37 cellular contexts compared by ENCODE assay signal in genomic region chr2:88542668-88543067, GRCh38.
"Had no signal": no experiment of that assay in that cellular context is flagged by ENCODE, and none has a peak within 500 bp of the region (broad histone marks: within the 10 kb centered on the region; RNA-seq: fewer than 3 reads in every experiment).

No MANE protein-coding gene starts in this region.

- H3K27me3 ChIP-seq: adrenal gland, ascending aorta, body of pancreas, brain microvascular endothelial cell, breast epithelium, cardiac muscle cell had no signal

- H3K4me1 Mint-ChIP-seq: activated naive CD4-positive, alpha-beta T cell treated with anti-CD3 and anti-CD28 coated beads, Interleukin-2, amount 10 ng/mL, durations not matched to agents 7 days and 5 days; activated naive CD4-positive, alpha-beta T cell treated with anti-CD3 and anti-CD28 coated beads, Interleukin-2, amount 50 U/mL, for 24 hours; activated naive CD8-positive, alpha-beta T cell treated with anti-CD3 and anti-CD28 coated beads for 36 hours; activated naive CD8-positive, alpha-beta T cell treated with anti-CD3 and anti-CD28 coated beads, Interleukin-2, amount 10 ng/mL, durations not matched to agents 7 days and 5 days; activated naive CD8-positive, alpha-beta T cell treated with anti-CD3 and anti-CD28 coated beads, Interleukin-2, amount 50 U/mL, for 24 hours; activated T-helper 17 cell treated with anti-CD3 and anti-CD28 coated beads, Interleukin-2, amount 50 U/mL, for 72 hours; central memory CD8-positive, alpha-beta T cell had no signal

- H3K36me3 ChIP-seq: adrenal gland, ascending aorta, brain microvascular endothelial cell, breast epithelium, cardiac muscle cell had no signal

- H3K27ac Mint-ChIP-seq: activated naive CD4-positive, alpha-beta T cell treated with anti-CD3 and anti-CD28 coated beads for 36 hours; activated naive CD4-positive, alpha-beta T cell treated with anti-CD3 and anti-CD28 coated beads, Interleukin-2, amount 10 ng/mL, durations not matched to agents 7 days and 5 days; activated naive CD4-positive, alpha-beta T cell treated with anti-CD3 and anti-CD28 coated beads, Interleukin-2, amount 50 U/mL, for 24 hours; activated naive CD4-positive, alpha-beta T cell treated with anti-CD3 and anti-CD28 coated beads, Interleukin-2, amount 50 U/mL, for 72 hours; activated naive CD8-positive, alpha-beta T cell; activated naive CD8-positive, alpha-beta T cell treated with anti-CD3 and anti-CD28 coated beads for 36 hours; activated naive CD8-positive, alpha-beta T cell treated with anti-CD3 and anti-CD28 coated beads, Interleukin-2, amount 10 ng/mL, durations not matched to agents 7 days and 5 days; activated naive CD8-positive, alpha-beta T cell treated with anti-CD3 and anti-CD28 coated beads, Interleukin-2, amount 50 U/mL, for 24 hours; activated T-cell treated with anti-CD3 and anti-CD28 coated beads, Interleukin-2, amount 50 U/mL, for 24 hours; activated T-cell treated with anti-CD3 and anti-CD28 coated beads, Interleukin-2, amount 50 U/mL, for 72 hours; activated T-helper 1 cell treated with anti-CD3 and anti-CD28 coated beads, Interleukin-12 subunit alpha, Interleukin-12 subunit beta, Interleukin-2, Interleukin-4 antibody, amounts not matched to agents 30 ng/mL and 10 ng/mL and 1 ng/mL, durations not matched to agents 14 hours and 24 hours and 36 hours; activated T-helper 17 cell treated with anti-CD3 and anti-CD28 coated beads, Interleukin-2, amount 50 U/mL, for 72 hours; activated T-helper 2 cell treated with anti-CD3 and anti-CD28 coated beads, Interferon-gamma antibody, Interleukin-2, Interleukin-4, amounts not matched to agents 10 μg/mL and 5 μg/mL and 100 μg/mL, durations not matched to agents 14 hours and 24 hours and 36 hours; brain had no signal

- DNase-seq: activated effector memory CD4-positive, alpha-beta T cell treated with anti-CD3 and anti-CD28 coated beads, Interleukin-2, amount 50 U/mL, for 16 hours; activated effector memory CD4-positive, alpha-beta T cell treated with Interleukin-2 at 50 U/mL for 16 hours; activated gamma-delta T cell; activated gamma-delta T cell treated with Interleukin-2 at 50 U/mL for 16 hours; activated naive CD4-positive, alpha-beta T cell treated with anti-CD3 and anti-CD28 coated beads for 36 hours; activated naive CD4-positive, alpha-beta T cell treated with anti-CD3 and anti-CD28 coated beads, Interleukin-2, amount 10 ng/mL, durations not matched to agents 7 days and 5 days; activated naive CD4-positive, alpha-beta T cell treated with anti-CD3 and anti-CD28 coated beads, Interleukin-2, amount 50 U/mL, for 16 hours; activated naive CD4-positive, alpha-beta T cell treated with Interleukin-2 at 50 U/mL for 16 hours; activated naive CD8-positive, alpha-beta T cell treated with anti-CD3 and anti-CD28 coated beads for 36 hours; activated naive CD8-positive, alpha-beta T cell treated with anti-CD3 and anti-CD28 coated beads, Interleukin-2, amount 10 ng/mL, durations not matched to agents 7 days and 5 days; activated naive CD8-positive, alpha-beta T cell treated with anti-CD3 and anti-CD28 coated beads, Interleukin-2, amount 50 U/mL, for 24 hours; activated T-cell treated with anti-CD3 and anti-CD28 coated beads, Interleukin-2, amount 50 U/mL, for 1 hour; activated T-cell treated with anti-CD3 and anti-CD28 coated beads, Interleukin-2, amount 50 U/mL, for 24 hours; activated T-cell treated with anti-CD3 and anti-CD28 coated beads, Interleukin-2, amount 50 U/mL, for 4 hours; activated T-cell treated with anti-CD3 and anti-CD28 coated beads, Interleukin-2, amount 50 U/mL, for 48 hours; activated T-cell treated with anti-CD3 and anti-CD28 coated beads, Interleukin-2, amount 50 U/mL, for 72 hours; adrenal gland; amniotic stem cell; amygdala; anterior cingulate cortex; aorta; body of pancreas; brain microvascular endothelial cell; caudate nucleus; central memory CD4-positive, alpha-beta T cell; cerebellar nuclear complex had no signal

- H3K9me3 ChIP-seq: adrenal gland, body of pancreas, breast epithelium had no signal

- H3K4me3 Mint-ChIP-seq: activated naive CD4-positive, alpha-beta T cell treated with anti-CD3 and anti-CD28 coated beads for 36 hours; activated naive CD4-positive, alpha-beta T cell treated with anti-CD3 and anti-CD28 coated beads, Interleukin-2, amount 10 ng/mL, durations not matched to agents 7 days and 5 days; activated naive CD4-positive, alpha-beta T cell treated with anti-CD3 and anti-CD28 coated beads, Interleukin-2, amount 50 U/mL, for 24 hours; activated naive CD8-positive, alpha-beta T cell; activated naive CD8-positive, alpha-beta T cell treated with anti-CD3 and anti-CD28 coated beads for 36 hours; activated naive CD8-positive, alpha-beta T cell treated with anti-CD3 and anti-CD28 coated beads, Interleukin-2, amount 10 ng/mL, durations not matched to agents 7 days and 5 days; activated naive CD8-positive, alpha-beta T cell treated with anti-CD3 and anti-CD28 coated beads, Interleukin-2, amount 50 U/mL, for 24 hours; activated T-cell treated with anti-CD3 and anti-CD28 coated beads, Interleukin-2, amount 50 U/mL, for 24 hours; activated T-cell treated with anti-CD3 and anti-CD28 coated beads, Interleukin-2, amount 50 U/mL, for 4 hours; activated T-cell treated with anti-CD3 and anti-CD28 coated beads, Interleukin-2, amount 50 U/mL, for 72 hours; activated T-helper 1 cell treated with anti-CD3 and anti-CD28 coated beads, Interleukin-12 subunit alpha, Interleukin-12 subunit beta, Interleukin-2, Interleukin-4 antibody, amounts not matched to agents 30 ng/mL and 10 ng/mL and 1 ng/mL, durations not matched to agents 14 hours and 24 hours and 36 hours; activated T-helper 17 cell treated with anti-CD3 and anti-CD28 coated beads, Interleukin-2, amount 50 U/mL, for 72 hours; brain; central memory CD8-positive, alpha-beta T cell had no signal

- H3K27ac ChIP-seq: adrenal gland, ascending aorta, body of pancreas, brain microvascular endothelial cell, breast epithelium, cardiac muscle cell had no signal

- ATAC-seq: activated naive CD4-positive, alpha-beta T cell treated with anti-CD3 and anti-CD28 coated beads, Interleukin-2, amount 50 U/mL, for 72 hours; activated naive CD8-positive, alpha-beta T cell treated with anti-CD3 and anti-CD28 coated beads, Interleukin-2, amount 50 U/mL, for 24 hours; activated T-cell treated with anti-CD3 and anti-CD28 coated beads, Interleukin-2, amount 50 U/mL, for 4 hours; activated T-cell treated with anti-CD3 and anti-CD28 coated beads, Interleukin-2, amount 50 U/mL, for 72 hours; activated T-helper 17 cell treated with anti-CD3 and anti-CD28 coated beads, Interleukin-2, amount 50 U/mL, for 72 hours; body of pancreas had no signal

- H3K4me1 ChIP-seq: adrenal gland, ascending aorta, body of pancreas, breast epithelium had no signal

- H3K36me3 Mint-ChIP-seq: activated naive CD4-positive, alpha-beta T cell treated with anti-CD3 and anti-CD28 coated beads, Interleukin-2, amount 10 ng/mL, durations not matched to agents 7 days and 5 days; activated naive CD8-positive, alpha-beta T cell; brain had no signal

- H3K9me3 Mint-ChIP-seq: activated naive CD4-positive, alpha-beta T cell treated with anti-CD3 and anti-CD28 coated beads, Interleukin-2, amount 10 ng/mL, durations not matched to agents 7 days and 5 days; activated T-cell treated with anti-CD3 and anti-CD28 coated beads, Interleukin-2, amount 50 U/mL, for 4 hours; central memory CD8-positive, alpha-beta T cell had no signal

- H3K4me3 ChIP-seq: adrenal gland, ascending aorta, body of pancreas, breast epithelium, cardiac muscle cell had no signal
